9 cellular contexts compared by ENCODE assay signal in genomic region chr10:77531441-77532001, GRCh38.
DNase-seq lines count a peak whose midpoint lies in the region; ATAC-seq and TF ChIP-seq lines count a peak whose summit lies in the region.
"Had no signal": no experiment of that assay in that cellular context is flagged by ENCODE, and none has a peak within 500 bp of the region (broad histone marks: within the 10 kb centered on the region; RNA-seq: fewer than 3 reads in every experiment).

No MANE protein-coding gene starts in this region.

- H3K36me3 ChIP-seq in Panc1 (ENCODE audit: control insufficient read depth, insufficient read depth, low read length) = no peaks in the 10 kb centered on the region
- H3K36me3 ChIP-seq: tibial nerve had no signal

- H3K4me3 ChIP-seq in Panc1 (ENCODE audit: low read depth in 2 of 2, low read length in 2 of 2) = peak overlapping the region; percentile 14 to 40
- H3K4me3 ChIP-seq in fibroblast of villous mesenchyme (ENCODE audit: low read depth, low read length) = no peak overlapping the region
- H3K4me3 ChIP-seq: tibial nerve had no signal

- no peak for TF ChIP-seq CTCF in Panc1 (IDR thresholded peaks at IDR 0.05)
- no peak for TF ChIP-seq CTCF in fibroblast of villous mesenchyme (IDR thresholded peaks at IDR 0.05; ENCODE audit: insufficient read depth, low read depth, low read length)

- intact Hi-C loops in Panc1 (cut with micrococcal nuclease; ENCODE audit: unreplicated experiment) = no loop called here

- POLR2A ChIA-PET in Panc1 (lab: Charles Lee) = interaction anchor here (0.8 to 1.1 kb wide), 4 partner anchors 9 to 24 kb away, joined by 3 read pairs; no protein-coding TSS in a partner anchor

- no TSS peak for BruUV-seq in Panc1 (replicated peaks; lab: Mats Ljungman, UMichigan)

- peaks cover 72% of the 10 kb centered on the region for H3K4me1 ChIP-seq in Panc1 (ENCODE audit: control insufficient read depth, insufficient read depth, low read length)

- DNase-seq in Panc1 (ENCODE audit: low read depth, low spot score) = peak; percentile 87
- DNase-seq in fibroblast of villous mesenchyme (ENCODE audit: low read depth) = peak; percentile 80
- peak; percentile 81 for DNase-seq in retina
- no peak for DNase-seq in RPMI8226
- no peak for DNase-seq in NOMO-1 treated with dmso at 0.1 percent for 144 hours (lab: John Stamatoyannopoulos, UW; ENCODE audit: unreplicated experiment)

- no peaks in the 10 kb centered on the region for H3K9me3 ChIP-seq in Panc1 (ENCODE audit: control insufficient read depth, insufficient read depth, low read depth, low read length)
- H3K9me3 ChIP-seq: tibial nerve had no signal

- peak; percentile 58 for ATAC-seq in GM18502 (IDR thresholded peaks at IDR 0.05; ENCODE audit: poor library complexity, unreplicated experiment)
- peak; percentile 90 for ATAC-seq in Panc1
- ATAC-seq in GM18519 (IDR thresholded peaks at IDR 0.05; ENCODE audit: low FRiP score, unreplicated experiment) = no peak
- no peak for ATAC-seq in GM18517 (IDR thresholded peaks at IDR 0.05; ENCODE audit: unreplicated experiment)

- peak overlapping the region; percentile 92 for H3K27ac ChIP-seq in Panc1 (ENCODE audit: low read length)

- CTCF ChIA-PET in Panc1 (lab: Charles Lee) = interaction anchor here (0.5 to 0.7 kb wide), 2 partner anchors 31 to 357 kb away, joined by 3 read pairs; no protein-coding TSS in a partner anchor

- no peaks in the 10 kb centered on the region for H3K27me3 ChIP-seq in Panc1 (ENCODE audit: control insufficient read depth, insufficient read depth, low read length)
- H3K27me3 ChIP-seq: tibial nerve had no signal

- in situ Hi-C loops in Panc1 (cut with HindIII; ENCODE audit: low pct_unique_long_range_greater_than_20kb, low sequenced_read_pairs) = no loop called here

Comparison
In these comparisons a context has a peak if more than half of its experiments do, and no peak if none do; other contexts are left out.
1. ATAC-seq: peak in GM18502 (single experiment) and Panc1 (single experiment); none in GM18519 (single experiment) and GM18517 (single experiment).
2. DNase-seq: peak in Panc1 (single experiment), fibroblast of villous mesenchyme (single experiment) and retina (single experiment); none in RPMI8226 (single experiment) and NOMO-1 treated with dmso at 0.1 percent for 144 hours (single experiment).